ENCODE assay signal across 20 cellular contexts in the genomic region with DNA sequence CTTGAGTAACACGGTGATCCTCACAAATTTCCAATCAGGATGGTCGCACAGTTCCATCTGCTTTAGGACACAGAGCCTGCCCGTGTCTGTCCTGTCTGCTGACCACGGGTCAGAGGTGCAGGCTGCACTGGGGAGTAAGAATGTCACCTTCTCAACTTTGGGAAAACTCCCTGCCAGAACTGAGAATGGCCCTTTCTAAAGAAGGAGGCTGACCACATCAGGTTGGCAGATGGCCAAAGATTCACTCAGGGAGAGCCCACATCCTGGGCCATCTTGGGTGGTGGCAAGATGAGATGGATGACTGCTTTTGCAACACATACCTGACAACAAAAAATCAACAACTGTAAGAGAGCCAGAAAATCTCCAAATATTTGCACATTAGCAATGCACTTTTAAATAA.
DNase-seq lines count a peak whose midpoint lies in the region; ATAC-seq and FAIRE-seq lines count a peak whose summit lies in the region.
"Had no signal": no experiment of that assay in that cellular context is flagged by ENCODE, and none has a peak within 500 bp of the region (broad histone marks: within the 10 kb centered on the region; RNA-seq: fewer than 3 reads in every experiment).

No MANE protein-coding gene starts in this region.

- CTCF ChIA-PET in activated CD4-positive, alpha-beta T cell treated with anti-CD3 and anti-CD28 coated beads for 36 hours (lab: Charles Lee): no interaction called here

- H3K4me3 Mint-ChIP-seq in activated CD4-positive, alpha-beta T cell treated with anti-CD3 and anti-CD28 coated beads for 36 hours: no peak overlapping the region
- H3K4me3 Mint-ChIP-seq: activated T-cell treated with anti-CD3 and anti-CD28 coated beads, Interleukin-2, amount 50 U/mL, for 24 hours; natural killer cell; stimulated activated naive B cell treated with anti-CD40 and anti-IgM and Interleukin-4, amounts not matched to agents 10 μg/mL and 1 μg/mL and 100 μg/mL, for 72 hours had no signal

- DNase-seq in Caki2 (ENCODE audit: low read depth): peak; percentile 70
- DNase-seq in HT-29 (ENCODE audit: low spot score): peak; percentile 23
- peak; percentile 18 for DNase-seq in RCC 7860 (ENCODE audit: low spot score)
- DNase-seq in kidney glomerular epithelial cell (lab: John Stamatoyannopoulos, UW): peak; percentile 27
- no peak for DNase-seq in NCI-H2227 (lab: John Stamatoyannopoulos, UW; ENCODE audit: unreplicated experiment)
- no peak for DNase-seq in NCI-H2107 treated with DMSO at 0.1 percent for 48 hours (lab: John Stamatoyannopoulos, UW; ENCODE audit: unreplicated experiment)
- no peak for DNase-seq in activated CD4-positive, alpha-beta T cell treated with anti-CD3 and anti-CD28 coated beads for 36 hours
- DNase-seq: activated CD4-positive, alpha-beta T cell treated with anti-CD3 and anti-CD28 coated beads, Interleukin-2, amount 50 U/mL, for 1 hour; activated T-cell treated with anti-CD3 and anti-CD28 coated beads, Interleukin-2, amount 50 U/mL, for 24 hours; C1 segment of cervical spinal cord; dermis blood vessel endothelial cell; Kasumi-1; natural killer cell; NCI-H2171; stimulated activated naive B cell treated with anti-CD40 and anti-IgM and Interleukin-4, amounts not matched to agents 10 μg/mL and 1 μg/mL and 100 μg/mL, for 72 hours; upper lobe of left lung had no signal

- peaks cover 6% of the 10 kb centered on the region for H3K27me3 Mint-ChIP-seq in activated CD4-positive, alpha-beta T cell treated with anti-CD3 and anti-CD28 coated beads for 36 hours
- H3K27me3 Mint-ChIP-seq: progenitor cell of endocrine pancreas had no signal

- H3K36me3 Mint-ChIP-seq in activated CD4-positive, alpha-beta T cell treated with anti-CD3 and anti-CD28 coated beads for 36 hours (ENCODE audit: low read depth): no peaks in the 10 kb centered on the region
- H3K36me3 Mint-ChIP-seq: activated naive CD4-positive, alpha-beta T cell treated with anti-CD3 and anti-CD28 coated beads, Interleukin-2, amount 50 U/mL, for 72 hours; natural killer cell; stimulated activated naive B cell treated with anti-CD40 and anti-IgM and Interleukin-4, amounts not matched to agents 10 μg/mL and 1 μg/mL and 100 μg/mL, for 72 hours had no signal

- in situ Hi-C loops in Caki2 (cut with HindIII; ENCODE audit: low pct_unique_long_range_greater_than_20kb, low sequenced_read_pairs): no loop called here

- intact Hi-C loops in activated CD4-positive, alpha-beta T cell treated with anti-CD3 and anti-CD28 coated beads for 36 hours (cut with DNase I, micrococcal nuclease): no loop called here

- no peaks in the 10 kb centered on the region for H3K9me3 Mint-ChIP-seq in activated CD4-positive, alpha-beta T cell treated with anti-CD3 and anti-CD28 coated beads for 36 hours (ENCODE audit: low read depth)
- H3K9me3 Mint-ChIP-seq: activated naive CD4-positive, alpha-beta T cell treated with anti-CD3 and anti-CD28 coated beads, Interleukin-2, amount 50 U/mL, for 72 hours; activated T-cell treated with anti-CD3 and anti-CD28 coated beads, Interleukin-2, amount 50 U/mL, for 24 hours; natural killer cell; stimulated activated naive B cell treated with anti-CD40 and anti-IgM and Interleukin-4, amounts not matched to agents 10 μg/mL and 1 μg/mL and 100 μg/mL, for 72 hours had no signal

- no peak overlapping the region for H3K27ac Mint-ChIP-seq in activated CD4-positive, alpha-beta T cell treated with anti-CD3 and anti-CD28 coated beads for 36 hours
- H3K27ac Mint-ChIP-seq: activated naive CD4-positive, alpha-beta T cell treated with anti-CD3 and anti-CD28 coated beads, Interleukin-2, amount 50 U/mL, for 72 hours; activated T-cell treated with anti-CD3 and anti-CD28 coated beads, Interleukin-2, amount 50 U/mL, for 24 hours; natural killer cell; progenitor cell of endocrine pancreas; stimulated activated naive B cell treated with anti-CD40 and anti-IgM and Interleukin-4, amounts not matched to agents 10 μg/mL and 1 μg/mL and 100 μg/mL, for 72 hours had no signal

- POLR2A ChIA-PET in activated CD4-positive, alpha-beta T cell treated with anti-CD3 and anti-CD28 coated beads for 36 hours (lab: Charles Lee): no interaction called here

- no peak for ATAC-seq in HG03457 (IDR thresholded peaks at IDR 0.05; ENCODE audit: unreplicated experiment)
- ATAC-seq in activated CD4-positive, alpha-beta T cell treated with anti-CD3 and anti-CD28 coated beads for 36 hours: no peak
- ATAC-seq: activated naive CD4-positive, alpha-beta T cell treated with anti-CD3 and anti-CD28 coated beads, Interleukin-2, amount 50 U/mL, for 72 hours; natural killer cell; stimulated activated naive B cell treated with anti-CD40 and anti-IgM and Interleukin-4, amounts not matched to agents 10 μg/mL and 1 μg/mL and 100 μg/mL, for 72 hours had no signal

- FAIRE-seq in RCC 7860 (lab: Jason Lieb, UNC): no peak
- FAIRE-seq: TTC549 had no signal

- H3K4me1 Mint-ChIP-seq in activated CD4-positive, alpha-beta T cell treated with anti-CD3 and anti-CD28 coated beads for 36 hours: peaks cover 3% of the 10 kb centered on the region

Comparison
In these comparisons a context has a peak if more than half of its experiments do, and no peak if none do; other contexts are left out.
1. DNase-seq: peak in Caki2 (single experiment), HT-29 (single experiment), RCC 7860 (single experiment) and kidney glomerular epithelial cell (single experiment); none in NCI-H2227 (single experiment), NCI-H2107 treated with DMSO at 0.1 percent for 48 hours (single experiment) and activated CD4-positive, alpha-beta T cell treated with anti-CD3 and anti-CD28 coated beads for 36 hours (single experiment).